Comparison of ENCODE assay signal across 9 cellular contexts in genomic region chr9:23850242-23851023, GRCh38. TPM values are rescaled to one million over a fixed set of nuclear protein-coding genes. Genes with fewer than 3 reads are reported as not detected.
DNase-seq lines count a peak whose midpoint lies in the region; ATAC-seq and TF ChIP-seq lines count a peak whose summit lies in the region.
"Had no signal": no experiment of that assay in that cellular context is flagged by ENCODE, and none has a peak within 500 bp of the region (broad histone marks: within the 10 kb centered on the region; RNA-seq: fewer than 3 reads in every experiment).

No MANE protein-coding gene starts in this region.

- TF ChIP-seq EP300 in tibial nerve (IDR thresholded peaks at IDR 0.05) = no peak

- BruUV-seq in PC-3 (replicated peaks; lab: Mats Ljungman, UMichigan) = no TSS peak

- no peaks in the 10 kb centered on the region for H3F3A ChIP-seq in PC-3 (ENCODE audit: low read length, unreplicated experiment)

- peaks cover 0 to 13% of the 10 kb centered on the region in 2 donors for H3K27me3 ChIP-seq in right lobe of liver
- H3K27me3 ChIP-seq in tibial nerve = peaks cover 0 to 29% of the 10 kb centered on the region in 2 donors
- no peaks in the 10 kb centered on the region for H3K27me3 ChIP-seq in PC-3 (ENCODE audit: low read length)
- H3K27me3 ChIP-seq: BLaER1 had no signal

- no peak overlapping the region for H3K4me2 ChIP-seq in PC-3 (ENCODE audit: low read length)
- H3K4me2 ChIP-seq: BLaER1 had no signal

- H3K36me3 ChIP-seq in right lobe of liver (no peaks in the 10 kb centered on the region), tibial nerve (no peaks in the 10 kb centered on the region), PC-3 (ENCODE audit: low read depth, low read length) (no peaks in the 10 kb centered on the region)
- H3K36me3 ChIP-seq: BLaER1 had no signal

- DNase-seq in NCI-H2107 treated with DMSO at 0.1 percent for 48 hours (lab: John Stamatoyannopoulos, UW; ENCODE audit: unreplicated experiment) = peak; percentile 7
- no peak for DNase-seq in NCI-H2107 (lab: John Stamatoyannopoulos, UW)
- DNase-seq in astrocyte of the hippocampus (ENCODE audit: low read depth, low spot score) = peak; percentile 19
- peak in 1 of 3 donors; percentile 48 for DNase-seq in right lobe of liver
- no peak for DNase-seq in tibial nerve (ENCODE audit: low spot score in 2 of 2)
- no peak for DNase-seq in T-helper 17 cell
- no peak for DNase-seq in stimulated activated CD4-positive, alpha-beta T cell treated with anti-CD3 and anti-CD28 coated beads, Interleukin-4, amount 100 ng/mL, for 24 hours
- no peak for DNase-seq in PC-3

- H3K9me2 ChIP-seq in PC-3 (replicated peaks; ENCODE audit: low read length) = no peaks in the 10 kb centered on the region

- WGBS in right lobe of liver (ENCODE audit: insufficient coverage, low coverage, low lambda C conversion rate, missing lambda C conversion rate) = 5% methylated on average over 20 of the region's 33 CpGs
- WGBS in tibial nerve, 2 donors = 0 to 2% methylated on average over 27 to 30 of the region's 33 CpGs

- intact Hi-C loops in right lobe of liver (cut with DNase I) = no loop called here
- intact Hi-C loops in PC-3 (cut with micrococcal nuclease) = no loop called here

- no peaks in the 10 kb centered on the region for H3K4me1 ChIP-seq in right lobe of liver
- H3K4me1 ChIP-seq in tibial nerve = peaks cover 0 to 22% (median 2%) of the 10 kb centered on the region in 4 donors
- no peaks in the 10 kb centered on the region for H3K4me1 ChIP-seq in PC-3 (ENCODE audit: insufficient read depth, low read length)
- H3K4me1 ChIP-seq: BLaER1 had no signal

- H4K20me1 ChIP-seq in PC-3 (ENCODE audit: low read length) = no peaks in the 10 kb centered on the region
- H4K20me1 ChIP-seq: BLaER1 had no signal

- POLR2A ChIA-PET in PC-3 (lab: Charles Lee; ENCODE audit: unreplicated experiment) = no interaction called here

- H3K27ac ChIP-seq in right lobe of liver (no peak overlapping the region), tibial nerve (no peak overlapping the region), PC-3 (ENCODE audit: low read length) (no peak overlapping the region)
- H3K27ac ChIP-seq: BLaER1 had no signal

- no peaks in the 10 kb centered on the region for H3K79me2 ChIP-seq in PC-3 (ENCODE audit: low read length)

- H3K27me3 Mint-ChIP-seq in T-helper 17 cell = no peaks in the 10 kb centered on the region

- H3K9me3 ChIP-seq in right lobe of liver (no peaks in the 10 kb centered on the region), tibial nerve (no peaks in the 10 kb centered on the region), T-helper 17 cell (ENCODE audit: control insufficient read depth, low read length, poor library complexity, severe bottlenecking) (no peaks in the 10 kb centered on the region), PC-3 (ENCODE audit: low read length) (no peaks in the 10 kb centered on the region)

- no peak overlapping the region for H3K9ac ChIP-seq in PC-3 (ENCODE audit: low read length)
- H3K9ac ChIP-seq: BLaER1 had no signal

- CTCF ChIA-PET in PC-3 (lab: Charles Lee) = no interaction called here

- TF ChIP-seq CTCF in right lobe of liver (IDR thresholded peaks at IDR 0.05) (no peak), tibial nerve (IDR thresholded peaks at IDR 0.05) (no peak), PC-3 (conservative IDR thresholded peaks at IDR 0.05; ENCODE audit: low read depth, low read length) (no peak)

- no peak for TF ChIP-seq POLR2A in right lobe of liver (IDR thresholded peaks at IDR 0.05)
- TF ChIP-seq POLR2A in tibial nerve (IDR thresholded peaks at IDR 0.05) = no peak

- H3K36me3 Mint-ChIP-seq in T-helper 17 cell (ENCODE audit: low read depth) = no peaks in the 10 kb centered on the region

- no peaks in the 10 kb centered on the region for H3K4me1 Mint-ChIP-seq in T-helper 17 cell

- ATAC-seq in right lobe of liver = no peak
- no peak for ATAC-seq in T-helper 17 cell
- no peak for ATAC-seq in PC-3

- no peak overlapping the region for H3K4me3 Mint-ChIP-seq in T-helper 17 cell

- no peak overlapping the region for H2AFZ ChIP-seq in PC-3 (ENCODE audit: low read length)

- H3K27ac Mint-ChIP-seq in T-helper 17 cell = no peak overlapping the region

- peak overlapping the region in 2 of 3 donors; percentile 9 to 32 for H3K4me3 ChIP-seq in right lobe of liver
- H3K4me3 ChIP-seq in tibial nerve = peak overlapping the region; percentile 5 to 51 (median 28)
- no peak overlapping the region for H3K4me3 ChIP-seq in PC-3 (ENCODE audit: low read length)
- H3K4me3 ChIP-seq: BLaER1 had no signal

RNA-seq across cellular contexts. Expression of gene ELAVL2, which starts 24.4 kb away (rescaled TPM):
- total RNA-seq in right lobe of liver (not detected), tibial nerve (1 to 10 TPM in 1 of 4 donors, under 1 TPM in 1, not detected in 2; 0.63 to 2.6 TPM), T-helper 17 cell (not detected), PC-3 (2014; rRNA removed) (10.9 and 16.3 TPM in 2 replicates)

Comparison
In these comparisons a context has a peak if more than half of its experiments do, and no peak if none do; other contexts are left out.
1. DNase-seq: peak in NCI-H2107 treated with DMSO at 0.1 percent for 48 hours (single experiment) and astrocyte of the hippocampus (single experiment); none in NCI-H2107 (single experiment), tibial nerve (0 of 2), T-helper 17 cell (0 of 3), stimulated activated CD4-positive, alpha-beta T cell treated with anti-CD3 and anti-CD28 coated beads, Interleukin-4, amount 100 ng/mL, for 24 hours (single experiment) and PC-3 (single experiment).